8 cellular contexts compared by ENCODE assay signal in genomic region chr22:25048659-25049657, GRCh38.
DNase-seq lines count a peak whose midpoint lies in the region; ATAC-seq and TF ChIP-seq lines count a peak whose summit lies in the region.

No MANE protein-coding gene starts in this region.

- no peak overlapping the region for H3K27ac Mint-ChIP-seq in activated B cell treated with CpG ODN at 0.5 μM for 24 hours

- peak; percentile 57 for ATAC-seq in activated B cell treated with CpG ODN at 0.5 μM for 24 hours (ENCODE audit: low read depth)

- no peaks in the 10 kb centered on the region for H3K4me1 Mint-ChIP-seq in activated B cell treated with CpG ODN at 0.5 μM for 24 hours

- TF ChIP-seq CTCF in activated B cell treated with CpG ODN at 0.5 μM for 24 hours (IDR thresholded peaks at IDR 0.05) (peak; percentile 34), cardiac fibroblast (IDR thresholded peaks at IDR 0.05; ENCODE audit: low read depth, low read length) (peak; percentile 82)

- POLR2A ChIA-PET in activated B cell treated with CpG ODN at 0.5 μM for 24 hours (lab: Charles Lee), result no interaction called here

- intact Hi-C loops in activated B cell treated with CpG ODN at 0.5 μM for 24 hours (cut with micrococcal nuclease), result loop anchor here (1.0 kb wide), 1 partner anchor 97 kb away; the partner anchor contains the start of gene KIAA1671

- H3K4me3 Mint-ChIP-seq in activated B cell treated with CpG ODN at 0.5 μM for 24 hours, result no peak overlapping the region

- DNase-seq in NCI-H345 (lab: John Stamatoyannopoulos, UW) (peak; percentile 44), NCI-H345 treated with DMSO at 0.1 percent for 48 hours (lab: John Stamatoyannopoulos, UW; ENCODE audit: unreplicated experiment) (no peak), NCI-H2029 (lab: John Stamatoyannopoulos, UW) (peak; percentile 26), activated B cell treated with CpG ODN at 0.5 μM for 24 hours (peak; percentile 37), cardiac fibroblast (ENCODE audit: low read depth in 2 of 2) (peak; percentile 71 to 75), kidney glomerular epithelial cell (lab: John Stamatoyannopoulos, UW) (peak; percentile 43), OCI-M2 (lab: John Stamatoyannopoulos, UW; ENCODE audit: unreplicated experiment) (no peak)
- peak; percentile 79 for DNase-seq in stimulated activated CD4-positive, alpha-beta T cell treated with anti-CD3 and anti-CD28 coated beads, Interleukin-4, amount 100 ng/mL, for 24 hours

- no peaks in the 10 kb centered on the region for H3K36me3 Mint-ChIP-seq in activated B cell treated with CpG ODN at 0.5 μM for 24 hours (ENCODE audit: low read depth)

- peaks cover 5% of the 10 kb centered on the region for H3K27me3 Mint-ChIP-seq in activated B cell treated with CpG ODN at 0.5 μM for 24 hours

- peaks cover 5% of the 10 kb centered on the region for H3K9me3 Mint-ChIP-seq in activated B cell treated with CpG ODN at 0.5 μM for 24 hours

- CTCF ChIA-PET in activated B cell treated with CpG ODN at 0.5 μM for 24 hours (lab: Charles Lee), result interaction anchor here (0.9 to 3.7 kb wide), 3 partner anchors 13 to 280 kb away, joined by 3 to 23 read pairs (median 5); no protein-coding TSS in a partner anchor

- H3K4me3 ChIP-seq in cardiac fibroblast (replicated peaks in 1 of 2; ENCODE audit: low read depth in 2 of 2, low read length in 2 of 2), result no peak overlapping the region

Comparison
In these comparisons a context has a peak if more than half of its experiments do, and no peak if none do; other contexts are left out.
1. DNase-seq: peak in NCI-H345 (single experiment), NCI-H2029 (single experiment), activated B cell treated with CpG ODN at 0.5 μM for 24 hours (single experiment), cardiac fibroblast (2 of 2), kidney glomerular epithelial cell (single experiment) and stimulated activated CD4-positive, alpha-beta T cell treated with anti-CD3 and anti-CD28 coated beads, Interleukin-4, amount 100 ng/mL, for 24 hours (single experiment); none in NCI-H345 treated with DMSO at 0.1 percent for 48 hours (single experiment) and OCI-M2 (single experiment).